In the genomic region with DNA sequence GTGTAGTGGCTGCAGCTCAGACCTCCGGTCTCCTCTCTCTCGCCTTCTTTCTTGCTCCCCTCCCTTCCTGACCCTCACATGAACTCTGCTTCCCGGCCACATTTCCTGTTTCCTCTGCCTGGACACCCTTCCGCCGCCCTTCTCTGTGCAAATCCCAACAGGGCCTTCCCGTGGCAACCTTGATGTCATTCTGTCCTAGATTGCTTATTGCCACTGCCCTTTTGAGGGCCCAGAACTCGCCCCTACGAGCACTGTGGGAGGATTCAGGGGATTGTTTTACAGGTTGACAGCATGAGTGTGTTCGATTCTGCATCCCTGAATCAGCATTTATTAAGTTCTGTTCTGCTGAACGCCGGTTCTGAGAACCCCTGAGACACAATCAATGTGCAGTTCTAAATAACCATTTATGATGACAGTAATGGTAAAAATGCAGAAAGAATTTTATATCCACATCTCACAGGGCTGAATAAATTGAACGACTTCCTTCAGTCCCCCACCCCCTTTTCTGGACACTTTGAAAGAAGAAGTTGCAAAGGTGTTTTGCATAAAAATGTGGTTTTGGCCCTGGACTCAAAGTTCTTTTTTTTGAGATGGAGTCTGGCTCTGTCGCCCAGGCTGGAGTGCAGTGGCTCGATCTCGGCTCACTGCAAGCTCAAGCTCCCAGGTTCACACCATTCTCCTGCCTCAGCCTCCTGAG, we compare ENCODE assay signal across 1 cellular context.
A peak's percentile ranks its signal among the peaks of the same experiment; 100 is the strongest.
TF ChIP-seq lines count a peak whose summit lies in the region.

No MANE protein-coding gene starts in this region.

TF ChIP-seq in K562, 482 proteins besides CTCF, POLR2A, EP300 and RAD21 (continued from another document and continues in another):
- TF ChIP-seq SNRNP70 (optimal IDR thresholded peaks at IDR 0.05; ENCODE audit: low read depth, low read length) (no peak), ZNF253 (CRISPR knock-in tag; conservative IDR thresholded peaks at IDR 0.05) (no peak), U2AF2 (optimal IDR thresholded peaks at IDR 0.05; ENCODE audit: low read depth, low read length) (no peak), ZFP1 (CRISPR knock-in tag; IDR thresholded peaks at IDR 0.05) (no peak), NR2F6 (CRISPR knock-in tag; IDR thresholded peaks at IDR 0.05) (no peak), TAF9B (IDR thresholded peaks at IDR 0.05; ENCODE audit: partially characterized antibody) (no peak), ESRRB (CRISPR knock-in tag; IDR thresholded peaks at IDR 0.05; ENCODE audit: borderline replicate concordance) (no peak), HOXB6 (CRISPR knock-in tag; IDR thresholded peaks at IDR 0.05; ENCODE audit: borderline replicate concordance) (no peak), PTRF (tag; IDR thresholded peaks at IDR 0.05) (no peak), E2F1 (CRISPR knock-in tag; IDR thresholded peaks at IDR 0.05) (no peak), CREB1 (IDR thresholded peaks at IDR 0.05) (no peak), CREB1 (CRISPR knock-in tag; IDR thresholded peaks at IDR 0.05) (no peak), ZNF507 (tag; conservative IDR thresholded peaks at IDR 0.05) (no peak), KHSRP (IDR thresholded peaks at IDR 0.05) (no peak), NCOA6 (IDR thresholded peaks at IDR 0.05) (no peak), FOSL1 (tag; conservative IDR thresholded peaks at IDR 0.05) (no peak), TCF7 (IDR thresholded peaks at IDR 0.05; ENCODE audit: borderline replicate concordance) (no peak), BDP1 (IDR thresholded peaks at IDR 0.05; ENCODE audit: insufficient read depth, insufficient read length) (no peak), MCM2 (IDR thresholded peaks at IDR 0.05; ENCODE audit: low read depth) (no peak), ZNF449 (CRISPR knock-in tag; IDR thresholded peaks at IDR 0.05) (no peak), SIX5 (IDR thresholded peaks at IDR 0.05; ENCODE audit: borderline replicate concordance in 1 of 2, insufficient read depth in 1 of 2, low read depth in 1 of 2, low read length in 2 of 2) (no peak), ETV1 (tag; conservative IDR thresholded peaks at IDR 0.05; ENCODE audit: low read depth) (peak; percentile 82), YBX1 (IDR thresholded peaks at IDR 0.05) (no peak), SMARCA5 (IDR thresholded peaks at IDR 0.05) (no peak), ZNF316 (IDR thresholded peaks at IDR 0.05) (peak; percentile 96), FOXJ3 (CRISPR knock-in tag; IDR thresholded peaks at IDR 0.05) (no peak), PTTG1 (tag; IDR thresholded peaks at IDR 0.05; ENCODE audit: low read depth) (no peak), SRSF1 (IDR thresholded peaks at IDR 0.05; ENCODE audit: low read depth, low read length) (no peak), SLC30A9 (CRISPR knock-in tag; IDR thresholded peaks at IDR 0.05) (no peak), EHMT2 (IDR thresholded peaks at IDR 0.05) (0 out of 2 replicates have a peak, but pooled peaks have one; percentile 20), HNRNPK (IDR thresholded peaks at IDR 0.05; ENCODE audit: low read depth, low read length, poor library complexity, severe bottlenecking) (no peak), TAF1 (IDR thresholded peaks at IDR 0.05; ENCODE audit: control insufficient read depth, extremely low read depth, insufficient read depth, low read length, severe bottlenecking) (no peak), TRIM25 (IDR thresholded peaks at IDR 0.05; ENCODE audit: borderline replicate concordance) (no peak), PML (IDR thresholded peaks at IDR 0.05; ENCODE audit: low read length) (no peak), STAT5A (IDR thresholded peaks at IDR 0.05; ENCODE audit: borderline replicate concordance, low read length) (no peak), DACH1 (IDR thresholded peaks at IDR 0.05; ENCODE audit: partially characterized antibody) (no peak), ZNF133 (CRISPR knock-in tag; IDR thresholded peaks at IDR 0.05) (no peak), ZBTB9 (CRISPR knock-in tag; IDR thresholded peaks at IDR 0.05) (no peak), ZNF347 (CRISPR knock-in tag; IDR thresholded peaks at IDR 0.05; ENCODE audit: low read depth) (no peak), RBBP5 (IDR thresholded peaks at IDR 0.05; ENCODE audit: borderline replicate concordance, insufficient read depth, low read length, poor library complexity, severe bottlenecking) (no peak), ZNF76 (CRISPR knock-in tag; IDR thresholded peaks at IDR 0.05; ENCODE audit: borderline replicate concordance) (no peak), COPS2 (conservative IDR thresholded peaks at IDR 0.05) (no peak), ZNF232 (CRISPR knock-in tag; IDR thresholded peaks at IDR 0.05) (no peak), ZNF282 (CRISPR knock-in tag; IDR thresholded peaks at IDR 0.05) (no peak), CREM (IDR thresholded peaks at IDR 0.05; ENCODE audit: low read depth) (no peak), JUND (IDR thresholded peaks at IDR 0.05; ENCODE audit: borderline replicate concordance, low read depth, low read length) (0 out of 2 replicates have a peak, but pooled peaks have one; percentile 15), JUND (tag; IDR thresholded peaks at IDR 0.05; ENCODE audit: borderline replicate concordance, low read depth, low read length) (peak; percentile 20; the same call in 1 of the 3 replicates), CXXC5 (CRISPR knock-in tag; IDR thresholded peaks at IDR 0.05) (peak; percentile 41; the same call in 1 of the 2 replicates)
- TF ChIP-seq, protein P1, sequence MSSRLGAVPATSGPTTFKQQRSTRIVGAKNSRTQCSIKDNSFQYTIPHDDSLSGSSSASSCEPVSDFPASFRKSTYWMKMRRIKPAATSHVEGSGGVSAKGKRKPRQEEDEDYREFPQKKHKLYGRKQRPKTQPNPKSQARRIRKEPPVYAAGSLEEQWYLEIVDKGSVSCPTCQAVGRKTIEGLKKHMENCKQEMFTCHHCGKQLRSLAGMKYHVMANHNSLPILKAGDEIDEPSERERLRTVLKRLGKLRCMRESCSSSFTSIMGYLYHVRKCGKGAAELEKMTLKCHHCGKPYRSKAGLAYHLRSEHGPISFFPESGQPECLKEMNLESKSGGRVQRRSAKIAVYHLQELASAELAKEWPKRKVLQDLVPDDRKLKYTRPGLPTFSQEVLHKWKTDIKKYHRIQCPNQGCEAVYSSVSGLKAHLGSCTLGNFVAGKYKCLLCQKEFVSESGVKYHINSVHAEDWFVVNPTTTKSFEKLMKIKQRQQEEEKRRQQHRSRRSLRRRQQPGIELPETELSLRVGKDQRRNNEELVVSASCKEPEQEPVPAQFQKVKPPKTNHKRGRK (tag; IDR thresholded peaks at IDR 0.05) = no peak
- TF ChIP-seq, protein P2, sequence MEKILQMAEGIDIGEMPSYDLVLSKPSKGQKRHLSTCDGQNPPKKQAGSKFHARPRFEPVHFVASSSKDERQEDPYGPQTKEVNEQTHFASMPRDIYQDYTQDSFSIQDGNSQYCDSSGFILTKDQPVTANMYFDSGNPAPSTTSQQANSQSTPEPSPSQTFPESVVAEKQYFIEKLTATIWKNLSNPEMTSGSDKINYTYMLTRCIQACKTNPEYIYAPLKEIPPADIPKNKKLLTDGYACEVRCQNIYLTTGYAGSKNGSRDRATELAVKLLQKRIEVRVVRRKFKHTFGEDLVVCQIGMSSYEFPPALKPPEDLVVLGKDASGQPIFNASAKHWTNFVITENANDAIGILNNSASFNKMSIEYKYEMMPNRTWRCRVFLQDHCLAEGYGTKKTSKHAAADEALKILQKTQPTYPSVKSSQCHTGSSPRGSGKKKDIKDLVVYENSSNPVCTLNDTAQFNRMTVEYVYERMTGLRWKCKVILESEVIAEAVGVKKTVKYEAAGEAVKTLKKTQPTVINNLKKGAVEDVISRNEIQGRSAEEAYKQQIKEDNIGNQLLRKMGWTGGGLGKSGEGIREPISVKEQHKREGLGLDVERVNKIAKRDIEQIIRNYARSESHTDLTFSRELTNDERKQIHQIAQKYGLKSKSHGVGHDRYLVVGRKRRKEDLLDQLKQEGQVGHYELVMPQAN (IDR thresholded peaks at IDR 0.05; ENCODE audit: borderline replicate concordance) = no peak
- TF ChIP-seq, protein P3, sequence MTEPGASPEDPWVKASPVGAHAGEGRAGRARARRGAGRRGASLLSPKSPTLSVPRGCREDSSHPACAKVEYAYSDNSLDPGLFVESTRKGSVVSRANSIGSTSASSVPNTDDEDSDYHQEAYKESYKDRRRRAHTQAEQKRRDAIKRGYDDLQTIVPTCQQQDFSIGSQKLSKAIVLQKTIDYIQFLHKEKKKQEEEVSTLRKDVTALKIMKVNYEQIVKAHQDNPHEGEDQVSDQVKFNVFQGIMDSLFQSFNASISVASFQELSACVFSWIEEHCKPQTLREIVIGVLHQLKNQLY (CRISPR knock-in tag; conservative IDR thresholded peaks at IDR 0.05) = no peak
- TF ChIP-seq, protein P4, sequence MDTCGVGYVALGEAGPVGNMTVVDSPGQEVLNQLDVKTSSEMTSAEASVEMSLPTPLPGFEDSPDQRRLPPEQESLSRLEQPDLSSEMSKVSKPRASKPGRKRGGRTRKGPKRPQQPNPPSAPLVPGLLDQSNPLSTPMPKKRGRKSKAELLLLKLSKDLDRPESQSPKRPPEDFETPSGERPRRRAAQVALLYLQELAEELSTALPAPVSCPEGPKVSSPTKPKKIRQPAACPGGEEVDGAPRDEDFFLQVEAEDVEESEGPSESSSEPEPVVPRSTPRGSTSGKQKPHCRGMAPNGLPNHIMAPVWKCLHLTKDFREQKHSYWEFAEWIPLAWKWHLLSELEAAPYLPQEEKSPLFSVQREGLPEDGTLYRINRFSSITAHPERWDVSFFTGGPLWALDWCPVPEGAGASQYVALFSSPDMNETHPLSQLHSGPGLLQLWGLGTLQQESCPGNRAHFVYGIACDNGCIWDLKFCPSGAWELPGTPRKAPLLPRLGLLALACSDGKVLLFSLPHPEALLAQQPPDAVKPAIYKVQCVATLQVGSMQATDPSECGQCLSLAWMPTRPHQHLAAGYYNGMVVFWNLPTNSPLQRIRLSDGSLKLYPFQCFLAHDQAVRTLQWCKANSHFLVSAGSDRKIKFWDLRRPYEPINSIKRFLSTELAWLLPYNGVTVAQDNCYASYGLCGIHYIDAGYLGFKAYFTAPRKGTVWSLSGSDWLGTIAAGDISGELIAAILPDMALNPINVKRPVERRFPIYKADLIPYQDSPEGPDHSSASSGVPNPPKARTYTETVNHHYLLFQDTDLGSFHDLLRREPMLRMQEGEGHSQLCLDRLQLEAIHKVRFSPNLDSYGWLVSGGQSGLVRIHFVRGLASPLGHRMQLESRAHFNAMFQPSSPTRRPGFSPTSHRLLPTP (IDR thresholded peaks at IDR 0.05; ENCODE audit: borderline replicate concordance, extremely low read depth, insufficient read length) = no peak
